1 cellular context compared by ENCODE assay signal in genomic region chrX:136162827-136163427, GRCh38.
TF ChIP-seq lines count a peak whose summit lies in the region.

No MANE protein-coding gene starts in this region.

TF ChIP-seq in HepG2, 621 proteins besides CTCF, POLR2A, EP300 and RAD21 (continued from another document):
- TF ChIP-seq, protein P1, sequence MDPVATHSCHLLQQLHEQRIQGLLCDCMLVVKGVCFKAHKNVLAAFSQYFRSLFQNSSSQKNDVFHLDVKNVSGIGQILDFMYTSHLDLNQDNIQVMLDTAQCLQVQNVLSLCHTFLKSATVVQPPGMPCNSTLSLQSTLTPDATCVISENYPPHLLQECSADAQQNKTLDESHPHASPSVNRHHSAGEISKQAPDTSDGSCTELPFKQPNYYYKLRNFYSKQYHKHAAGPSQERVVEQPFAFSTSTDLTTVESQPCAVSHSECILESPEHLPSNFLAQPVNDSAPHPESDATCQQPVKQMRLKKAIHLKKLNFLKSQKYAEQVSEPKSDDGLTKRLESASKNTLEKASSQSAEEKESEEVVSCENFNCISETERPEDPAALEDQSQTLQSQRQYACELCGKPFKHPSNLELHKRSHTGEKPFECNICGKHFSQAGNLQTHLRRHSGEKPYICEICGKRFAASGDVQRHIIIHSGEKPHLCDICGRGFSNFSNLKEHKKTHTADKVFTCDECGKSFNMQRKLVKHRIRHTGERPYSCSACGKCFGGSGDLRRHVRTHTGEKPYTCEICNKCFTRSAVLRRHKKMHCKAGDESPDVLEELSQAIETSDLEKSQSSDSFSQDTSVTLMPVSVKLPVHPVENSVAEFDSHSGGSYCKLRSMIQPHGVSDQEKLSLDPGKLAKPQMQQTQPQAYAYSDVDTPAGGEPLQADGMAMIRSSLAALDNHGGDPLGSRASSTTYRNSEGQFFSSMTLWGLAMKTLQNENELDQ (CRISPR knock-in tag; IDR thresholded peaks at IDR 0.05; ENCODE audit: borderline replicate concordance): no peak
- TF ChIP-seq, protein P2, sequence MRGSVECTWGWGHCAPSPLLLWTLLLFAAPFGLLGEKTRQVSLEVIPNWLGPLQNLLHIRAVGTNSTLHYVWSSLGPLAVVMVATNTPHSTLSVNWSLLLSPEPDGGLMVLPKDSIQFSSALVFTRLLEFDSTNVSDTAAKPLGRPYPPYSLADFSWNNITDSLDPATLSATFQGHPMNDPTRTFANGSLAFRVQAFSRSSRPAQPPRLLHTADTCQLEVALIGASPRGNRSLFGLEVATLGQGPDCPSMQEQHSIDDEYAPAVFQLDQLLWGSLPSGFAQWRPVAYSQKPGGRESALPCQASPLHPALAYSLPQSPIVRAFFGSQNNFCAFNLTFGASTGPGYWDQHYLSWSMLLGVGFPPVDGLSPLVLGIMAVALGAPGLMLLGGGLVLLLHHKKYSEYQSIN (CRISPR knock-in tag; IDR thresholded peaks at IDR 0.05; ENCODE audit: borderline replicate concordance): no peak
- TF ChIP-seq PLRG1 (conservative IDR thresholded peaks at IDR 0.05) (no peak), SMC3 (IDR thresholded peaks at IDR 0.05; ENCODE audit: low read length) (peak; percentile 59), ZMAT3 (CRISPR knock-in tag; conservative IDR thresholded peaks at IDR 0.05) (no peak), ZNF18 (CRISPR knock-in tag; IDR thresholded peaks at IDR 0.05; ENCODE audit: insufficient replicate concordance) (no peak), MEIS2 (CRISPR knock-in tag; IDR thresholded peaks at IDR 0.05) (no peak)
- TF ChIP-seq, protein P3, sequence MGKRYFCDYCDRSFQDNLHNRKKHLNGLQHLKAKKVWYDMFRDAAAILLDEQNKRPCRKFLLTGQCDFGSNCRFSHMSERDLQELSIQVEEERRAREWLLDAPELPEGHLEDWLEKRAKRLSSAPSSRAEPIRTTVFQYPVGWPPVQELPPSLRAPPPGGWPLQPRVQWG (CRISPR knock-in tag; IDR thresholded peaks at IDR 0.05; ENCODE audit: borderline replicate concordance, low read depth): no peak
- TF ChIP-seq, protein P4, sequence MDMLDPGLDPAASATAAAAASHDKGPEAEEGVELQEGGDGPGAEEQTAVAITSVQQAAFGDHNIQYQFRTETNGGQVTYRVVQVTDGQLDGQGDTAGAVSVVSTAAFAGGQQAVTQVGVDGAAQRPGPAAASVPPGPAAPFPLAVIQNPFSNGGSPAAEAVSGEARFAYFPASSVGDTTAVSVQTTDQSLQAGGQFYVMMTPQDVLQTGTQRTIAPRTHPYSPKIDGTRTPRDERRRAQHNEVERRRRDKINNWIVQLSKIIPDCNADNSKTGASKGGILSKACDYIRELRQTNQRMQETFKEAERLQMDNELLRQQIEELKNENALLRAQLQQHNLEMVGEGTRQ (IDR thresholded peaks at IDR 0.05; ENCODE audit: low read depth, low read length): no peak
- TF ChIP-seq, protein P4 (CRISPR knock-in tag; IDR thresholded peaks at IDR 0.05; ENCODE audit: borderline replicate concordance): no peak
